ENCODE assay signal across 18 cellular contexts in the genomic region with DNA sequence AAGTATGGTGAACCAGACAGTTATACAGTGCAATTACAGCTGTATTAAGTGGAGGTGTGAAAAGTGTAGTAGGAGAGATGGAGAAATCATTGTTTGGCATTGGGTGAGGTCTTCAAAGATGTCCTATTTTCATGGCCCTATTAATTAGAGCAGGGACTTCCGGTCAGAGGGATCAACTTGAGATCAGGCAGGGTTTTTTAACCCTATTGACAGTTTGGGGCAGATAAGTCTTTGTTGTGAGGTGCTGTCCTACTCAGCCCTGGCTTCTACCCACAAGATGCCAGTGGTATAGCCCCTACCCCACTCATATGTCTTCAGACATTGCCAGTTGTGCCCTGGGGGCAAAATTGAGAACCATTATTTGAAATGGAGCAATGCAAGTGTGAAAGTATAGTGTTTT. TPM values are rescaled to one million over a fixed set of nuclear protein-coding genes. Genes with fewer than 3 reads are reported as not detected.
A peak's percentile ranks its signal among the peaks of the same experiment; 100 is the strongest.
DNase-seq lines count a peak whose midpoint lies in the region; FAIRE-seq and TF ChIP-seq lines count a peak whose summit lies in the region.
"Had no signal": no experiment of that assay in that cellular context is flagged by ENCODE, and none has a peak within 500 bp of the region (broad histone marks: within the 10 kb centered on the region; RNA-seq: fewer than 3 reads in every experiment).

No MANE protein-coding gene starts in this region.

- no peaks in the 10 kb centered on the region for H3K27me3 ChIP-seq in HUES64 (ENCODE audit: insufficient read depth, low read length)

- H3K4me3 Mint-ChIP-seq in Calu3 (ENCODE audit: low read depth, unreplicated experiment) (peak overlapping the region; percentile 33), chondrocyte (ENCODE audit: unreplicated experiment) (no peak overlapping the region), neural crest cell (peak overlapping the region; percentile 4)
- H3K4me3 Mint-ChIP-seq: natural killer cell had no signal

- H3K27ac Mint-ChIP-seq in Calu3 (ENCODE audit: unreplicated experiment), result peak overlapping the region; percentile 3
- peak overlapping the region; percentile 15 for H3K27ac Mint-ChIP-seq in chondrocyte (ENCODE audit: unreplicated experiment)
- no peak overlapping the region for H3K27ac Mint-ChIP-seq in neural crest cell (ENCODE audit: unreplicated experiment)

- no peak overlapping the region for H3K27ac ChIP-seq in HUES64 (ENCODE audit: low read depth, low read length)
- H3K27ac ChIP-seq: BLaER1, breast epithelium had no signal

- H3K9me3 Mint-ChIP-seq in Calu3 (ENCODE audit: low read depth, unreplicated experiment) (no peaks in the 10 kb centered on the region), chondrocyte (ENCODE audit: low read depth) (peaks cover 2% of the 10 kb centered on the region), neural crest cell (no peaks in the 10 kb centered on the region)
- H3K9me3 Mint-ChIP-seq: natural killer cell had no signal

- BruUV-seq in Calu3 (replicated peaks; lab: Mats Ljungman, UMichigan), result no TSS peak

- CTCF ChIA-PET in Calu3 (lab: Charles Lee), result interaction anchor here (0.5 kb wide), 1 partner anchor 51 kb away, joined by 3 read pairs; no protein-coding TSS in a partner anchor

- H3K9ac ChIP-seq in HUES64 (ENCODE audit: low read depth, low read length), result no peak overlapping the region
- H3K9ac ChIP-seq: BLaER1 had no signal

- H3K4me1 ChIP-seq in HUES64 (ENCODE audit: insufficient read depth, low read length), result peaks cover 39% of the 10 kb centered on the region

- H3K4me1 Mint-ChIP-seq in Calu3 (ENCODE audit: low read depth, unreplicated experiment) (peaks cover 51% of the 10 kb centered on the region), chondrocyte (ENCODE audit: low read depth) (peaks cover 62% of the 10 kb centered on the region), neural crest cell (peaks cover 28% of the 10 kb centered on the region)

- FAIRE-seq in frontal cortex (lab: Jason Lieb, UNC), result no peak

- WGBS in HUES64, result 20% methylated on average over 1 of the region's 1 CpG

- intact Hi-C loops in Calu3 (cut with micrococcal nuclease; ENCODE audit: unreplicated experiment), result no loop called here

- H3K4me3 ChIP-seq in HUES64 (ENCODE audit: low read length), result peak overlapping the region; percentile 40; the same call in 1 of the 2 replicates
- H3K4me3 ChIP-seq: BLaER1, breast epithelium had no signal

- H3K27me3 Mint-ChIP-seq in Calu3 (ENCODE audit: unreplicated experiment) (no peaks in the 10 kb centered on the region), chondrocyte (ENCODE audit: low read depth) (no peaks in the 10 kb centered on the region), neural crest cell (ENCODE audit: low read depth) (no peaks in the 10 kb centered on the region)

- H3K9me3 ChIP-seq in HUES64 (ENCODE audit: insufficient read depth, low read depth, low read length), result no peaks in the 10 kb centered on the region
- H3K9me3 ChIP-seq: BLaER1, breast epithelium had no signal

- no peak for TF ChIP-seq CTCF in Calu3 (IDR thresholded peaks at IDR 0.05; ENCODE audit: unreplicated experiment)
- no peak for TF ChIP-seq CTCF in chondrocyte (IDR thresholded peaks at IDR 0.05)
- no peak for TF ChIP-seq CTCF in neural crest cell (conservative IDR thresholded peaks at IDR 0.05)

- peaks cover 23% of the 10 kb centered on the region; the same call in 1 of the 2 replicates for H3K36me3 ChIP-seq in HUES64 (ENCODE audit: insufficient read depth, low read length)
- H3K36me3 ChIP-seq: breast epithelium had no signal

- H3K36me3 Mint-ChIP-seq in Calu3 (ENCODE audit: insufficient read depth, unreplicated experiment) (peaks cover 10% of the 10 kb centered on the region), chondrocyte (ENCODE audit: low read depth) (no peaks in the 10 kb centered on the region), neural crest cell (ENCODE audit: low read depth) (no peaks in the 10 kb centered on the region)
- H3K36me3 Mint-ChIP-seq: natural killer cell had no signal

- DNase-seq in Calu3, result no peak
- DNase-seq in chondrocyte (ENCODE audit: low spot score), result no peak
- DNase-seq in neural crest cell (ENCODE audit: low read depth, low spot score), result no peak
- DNase-seq in frontal cortex (ENCODE audit: low spot score in 2 of 2), result no peak
- no peak for DNase-seq in GF-D8 (lab: John Stamatoyannopoulos, UW)
- DNase-seq in SK-N-DZ (ENCODE audit: low spot score), result no peak
- DNase-seq: activated effector memory CD4-positive, alpha-beta T cell treated with anti-CD3 and anti-CD28 coated beads, Interleukin-2, amount 50 U/mL, for 16 hours; DMS79; effector memory CD4-positive, alpha-beta T cell; natural killer cell; NCI-H146; NCI-H345; right cardiac atrium; Right ventricle myocardium superior; stimulated activated CD4-positive, alpha-beta T cell treated with anti-CD3 and anti-CD28 coated beads, Interleukin-2, amount 100 ng/mL, for 24 hours had no signal

RNA-seq across cellular contexts. Expression of a gene that starts 9.9 kb away (rescaled TPM):
- total RNA-seq in Calu3 (2022), result 87.5 and 89.2 TPM in 2 replicates
- 61.6 TPM for polyA plus RNA-seq in HUES64 (2013, experiment 1 of 2)
- 71.3 TPM for polyA plus RNA-seq in HUES64 (2013, experiment 2 of 2)
- 85.9 to 101 TPM (median 86.3 TPM) in 3 replicates for total RNA-seq in chondrocyte
- 60.0 and 62.2 TPM in 2 replicates for total RNA-seq in neural crest cell
- total RNA-seq in frontal cortex, result 174 TPM
- 22.7 and 26.4 TPM in 2 replicates for polyA plus RNA-seq in SK-N-DZ (2014; cell fraction: cytosol; rRNA removed)
- polyA plus RNA-seq in SK-N-DZ (2014; cell fraction: nucleus; rRNA removed), result 20.9 and 25.1 TPM in 2 replicates
